Comparison of ENCODE assay signal across 8 cellular contexts in the genomic region with DNA sequence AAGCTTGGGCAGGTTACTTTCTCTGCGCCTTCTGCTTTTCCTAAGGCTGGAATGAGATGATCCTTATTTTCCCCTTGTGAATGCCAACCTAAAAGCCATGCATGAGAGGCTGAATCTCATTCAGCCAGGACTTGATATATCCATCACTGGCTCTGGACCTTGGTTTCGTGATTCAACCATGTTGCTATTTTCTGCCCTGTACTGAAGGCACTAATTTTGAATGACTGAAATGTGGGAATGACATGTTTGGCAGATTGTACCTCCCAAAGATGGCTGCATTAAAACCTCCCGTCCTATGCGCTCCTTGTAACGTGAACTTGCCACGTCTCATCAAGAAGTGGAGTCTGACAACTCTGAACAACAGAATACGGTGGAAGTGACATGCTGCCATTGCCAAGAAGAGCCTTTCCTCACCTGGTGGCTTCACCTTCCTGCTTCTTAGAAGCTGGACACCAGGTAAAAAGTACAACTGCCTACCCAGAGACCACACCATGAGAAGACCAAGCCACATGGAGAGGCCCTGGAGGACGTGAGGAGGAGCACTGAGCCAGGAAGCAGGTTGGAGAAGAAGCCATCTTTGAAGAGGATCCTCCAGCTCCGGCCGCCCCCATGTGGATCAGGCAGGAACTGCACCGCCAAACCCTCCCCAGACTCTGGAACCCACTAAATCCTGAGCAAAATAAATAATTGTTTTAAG.
DNase-seq lines count a peak whose midpoint lies in the region; ATAC-seq and TF ChIP-seq lines count a peak whose summit lies in the region.

No MANE protein-coding gene starts in this region.

- H3K4me3 ChIP-seq in GM23338: no peak overlapping the region
- no peak overlapping the region for H3K4me3 ChIP-seq in right cardiac atrium (ENCODE audit: low read length)

- WGBS in right cardiac atrium: 75% methylated on average over 11 of the region's 11 CpGs

- intact Hi-C loops in right cardiac atrium (cut with DNase I): loop anchor here in 3 of 4 donors (10.0 kb wide), 3 partner anchors 51 to 291 kb away; partner anchors contain the start of gene APBB2 (in 1 of the 3)

- ATAC-seq in GM23338 (peak; percentile 56), right cardiac atrium (peak; percentile 57 to 66), HG02938 (IDR thresholded peaks at IDR 0.05; ENCODE audit: unreplicated experiment) (no peak)

- H3K9me3 ChIP-seq in right cardiac atrium (ENCODE audit: control insufficient read depth, low read length): no peaks in the 10 kb centered on the region

- H3K27me3 ChIP-seq in GM23338 (ENCODE audit: insufficient read depth) (no peaks in the 10 kb centered on the region), right cardiac atrium (ENCODE audit: control insufficient read depth, insufficient read depth) (no peaks in the 10 kb centered on the region)

- H3K4me1 ChIP-seq in GM23338 (ENCODE audit: insufficient read depth): peaks cover 13% of the 10 kb centered on the region
- peaks cover 5% of the 10 kb centered on the region for H3K4me1 ChIP-seq in right cardiac atrium (ENCODE audit: control insufficient read depth, insufficient read depth, low read length)

- H3K27ac ChIP-seq in GM23338 (ENCODE audit: low read depth) (no peak overlapping the region), right cardiac atrium (ENCODE audit: low read length) (peak overlapping the region; percentile 13)

- DNase-seq in DMS53 treated with DMSO at 0.1 percent for 48 hours (lab: John Stamatoyannopoulos, UW; ENCODE audit: unreplicated experiment) (peak; percentile 65), GM23338 (ENCODE audit: low spot score) (peak; percentile 75), NAMALWA (ENCODE audit: low spot score) (peak; percentile 73), T-helper 2 cell (peak in 4 of 5 experiments; percentile 20 to 72 (median 56)), amniotic stem cell (lab: John Stamatoyannopoulos, UW) (peak; percentile 43), right cardiac atrium (peak; percentile 59 to 85 (median 84))
- DNase-seq in stimulated activated CD4-positive, alpha-beta T cell treated with anti-CD3 and anti-CD28 coated beads, Interleukin-12 subunit alpha, Interleukin-12 subunit beta, amount 100 ng/mL, for 48 hours (ENCODE audit: low read depth in 2 of 3, low spot score in 1 of 3): peak; percentile 72 to 90 (median 76)

- no peak overlapping the region for H3K27ac Mint-ChIP-seq in GM23338

- H3K79me2 ChIP-seq in GM23338 (replicated peaks; ENCODE audit: insufficient read depth): no peaks in the 10 kb centered on the region

- H4K20me1 ChIP-seq in GM23338 (replicated peaks; ENCODE audit: insufficient read depth): no peaks in the 10 kb centered on the region

- H3K36me3 ChIP-seq in GM23338 (ENCODE audit: insufficient read depth): no peaks in the 10 kb centered on the region

- no peaks in the 10 kb centered on the region for H3F3A ChIP-seq in GM23338 (replicated peaks; ENCODE audit: low read depth)

- TF ChIP-seq CTCF in GM23338 (conservative IDR thresholded peaks at IDR 0.05; ENCODE audit: low read depth in 2 of 2): peak; percentile 77 to 87

- no peak overlapping the region for H2AFZ ChIP-seq in GM23338

- H3K4me3 Mint-ChIP-seq in GM23338: no peak overlapping the region

- H3K4me2 ChIP-seq in GM23338: no peak overlapping the region

- H3K27me3 Mint-ChIP-seq in GM23338 (ENCODE audit: insufficient read depth, low read depth, poor library complexity): peaks cover 2% of the 10 kb centered on the region

- peaks cover 4% of the 10 kb centered on the region; the same call in 2 of the 3 replicates for H3K36me3 Mint-ChIP-seq in GM23338 (ENCODE audit: low read depth)

- peaks cover 4% of the 10 kb centered on the region; the same call in 1 of the 2 replicates for H3K9me2 ChIP-seq in GM23338 (ENCODE audit: insufficient read depth)

- no peaks in the 10 kb centered on the region for H3K9me3 Mint-ChIP-seq in GM23338

- H3K4me1 Mint-ChIP-seq in GM23338: peaks cover 26% of the 10 kb centered on the region

TF ChIP-seq in GM23338, 12 proteins besides CTCF, POLR2A, EP300 and RAD21:
- TF ChIP-seq POLR2AphosphoS5 (IDR thresholded peaks at IDR 0.05; ENCODE audit: low read depth): no peak
- TF ChIP-seq ZNF114 (CRISPR knock-in tag; IDR thresholded peaks at IDR 0.05): peak; percentile 93; the same call in 1 of the 2 replicates
- no peak for TF ChIP-seq STAT1 (IDR thresholded peaks at IDR 0.05; ENCODE audit: unreplicated experiment)
- no peak for TF ChIP-seq EZH2 (IDR thresholded peaks at IDR 0.05; ENCODE audit: low read depth, unreplicated experiment)
- peak; percentile 99 for TF ChIP-seq ZNF462 (CRISPR knock-in tag; IDR thresholded peaks at IDR 0.05)
